Comparison of ENCODE assay signal across 1 cellular context in the genomic region with DNA sequence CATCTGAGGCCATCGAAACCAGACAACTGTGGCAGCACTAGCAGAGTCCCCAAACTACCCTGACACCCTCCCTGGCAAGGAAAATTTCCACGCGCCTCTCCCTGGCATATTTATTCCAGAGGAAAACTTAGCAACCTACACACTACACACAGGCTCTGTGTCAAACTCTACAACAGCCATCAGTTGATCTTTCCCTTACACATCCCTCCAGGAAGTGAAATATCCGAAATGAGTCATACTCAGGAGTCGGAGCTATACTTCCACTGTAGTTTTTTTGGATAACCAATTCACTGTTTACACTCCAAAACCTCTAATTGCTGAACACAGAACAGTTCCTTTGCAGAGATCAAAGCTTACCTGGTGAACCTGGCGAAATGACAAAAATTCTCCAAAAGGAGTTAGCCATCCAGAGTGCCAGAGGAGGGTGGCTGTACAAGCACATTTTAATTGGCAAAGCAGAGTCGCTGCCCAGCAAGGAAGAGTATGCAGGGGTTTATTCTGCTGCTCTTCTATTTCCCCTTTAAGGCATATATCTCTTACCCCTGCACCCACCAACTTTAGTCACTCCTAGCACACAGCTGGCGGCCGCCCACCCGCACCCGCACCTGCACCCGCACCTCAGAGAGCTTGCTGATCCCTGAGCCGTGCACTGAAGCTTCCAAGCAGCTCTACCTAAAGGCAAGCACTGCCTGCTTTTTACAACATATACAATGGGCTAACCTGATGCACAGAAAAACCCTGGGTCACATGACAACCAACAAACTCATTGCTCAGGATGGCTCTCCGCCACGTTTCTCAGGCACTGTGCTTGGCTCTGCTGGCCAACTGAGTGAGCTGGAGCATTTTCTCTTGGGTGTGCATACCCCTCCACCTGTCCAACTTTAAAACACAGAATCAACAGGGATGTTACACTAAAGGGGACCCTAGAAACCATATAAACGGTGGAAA.
TF ChIP-seq lines count a peak whose summit lies in the region.

No MANE protein-coding gene starts in this region.

TF ChIP-seq in HepG2, 621 proteins besides CTCF, POLR2A, EP300 and RAD21 (continued from another document and continues in another):
- TF ChIP-seq, protein P1, sequence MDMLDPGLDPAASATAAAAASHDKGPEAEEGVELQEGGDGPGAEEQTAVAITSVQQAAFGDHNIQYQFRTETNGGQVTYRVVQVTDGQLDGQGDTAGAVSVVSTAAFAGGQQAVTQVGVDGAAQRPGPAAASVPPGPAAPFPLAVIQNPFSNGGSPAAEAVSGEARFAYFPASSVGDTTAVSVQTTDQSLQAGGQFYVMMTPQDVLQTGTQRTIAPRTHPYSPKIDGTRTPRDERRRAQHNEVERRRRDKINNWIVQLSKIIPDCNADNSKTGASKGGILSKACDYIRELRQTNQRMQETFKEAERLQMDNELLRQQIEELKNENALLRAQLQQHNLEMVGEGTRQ (IDR thresholded peaks at IDR 0.05; ENCODE audit: low read depth, low read length) = no peak
- TF ChIP-seq, protein P1 (CRISPR knock-in tag; IDR thresholded peaks at IDR 0.05; ENCODE audit: borderline replicate concordance) = no peak
- TF ChIP-seq RBM39 (IDR thresholded peaks at IDR 0.05; ENCODE audit: low read depth, low read length, poor library complexity, severe bottlenecking) (no peak), ZNF207 (IDR thresholded peaks at IDR 0.05; ENCODE audit: borderline replicate concordance) (no peak), PAF1 (CRISPR knock-in tag; IDR thresholded peaks at IDR 0.05) (no peak), ZNF367 (CRISPR knock-in tag; IDR thresholded peaks at IDR 0.05; ENCODE audit: borderline replicate concordance) (no peak), ATF7 (IDR thresholded peaks at IDR 0.05) (no peak), ATF7 (CRISPR knock-in tag; IDR thresholded peaks at IDR 0.05) (no peak), ZNF775 (CRISPR knock-in tag; IDR thresholded peaks at IDR 0.05; ENCODE audit: borderline replicate concordance) (no peak), NFRKB (IDR thresholded peaks at IDR 0.05) (no peak), ZNF101 (CRISPR knock-in tag; IDR thresholded peaks at IDR 0.05; ENCODE audit: borderline replicate concordance, low read depth) (no peak), FOXC1 (CRISPR knock-in tag; IDR thresholded peaks at IDR 0.05; ENCODE audit: borderline replicate concordance) (no peak), ZZZ3 (CRISPR knock-in tag; IDR thresholded peaks at IDR 0.05; ENCODE audit: borderline replicate concordance) (no peak), TMF1 (CRISPR knock-in tag; IDR thresholded peaks at IDR 0.05; ENCODE audit: low read depth) (no peak), CREB1 (IDR thresholded peaks at IDR 0.05) (no peak), CREB1 (CRISPR knock-in tag; IDR thresholded peaks at IDR 0.05) (peak; percentile 71), U2AF2 (IDR thresholded peaks at IDR 0.05; ENCODE audit: low read depth, low read length) (no peak), TRIM24 (CRISPR knock-in tag; IDR thresholded peaks at IDR 0.05) (no peak), ZNF232 (CRISPR knock-in tag; IDR thresholded peaks at IDR 0.05; ENCODE audit: borderline replicate concordance) (no peak), U2AF1 (optimal IDR thresholded peaks at IDR 0.05; ENCODE audit: low read depth, low read length) (no peak), ZNF747 (CRISPR knock-in tag; IDR thresholded peaks at IDR 0.05; ENCODE audit: borderline replicate concordance) (no peak), HNF4A (CRISPR knock-in tag; IDR thresholded peaks at IDR 0.05) (peak; percentile 25; the same call in 1 of the 2 replicates), ZSCAN21 (CRISPR knock-in tag; IDR thresholded peaks at IDR 0.05; ENCODE audit: borderline replicate concordance) (peak; percentile 42; the same call in 1 of the 2 replicates), SMAD9 (CRISPR knock-in tag; IDR thresholded peaks at IDR 0.05) (no peak), RAD51 (IDR thresholded peaks at IDR 0.05; ENCODE audit: borderline replicate concordance) (no peak), MBD4 (IDR thresholded peaks at IDR 0.05; ENCODE audit: borderline replicate concordance, low read length) (no peak), TEAD2 (CRISPR knock-in tag; IDR thresholded peaks at IDR 0.05) (no peak), MLLT10 (CRISPR knock-in tag; IDR thresholded peaks at IDR 0.05) (no peak), ZBTB3 (CRISPR knock-in tag; IDR thresholded peaks at IDR 0.05; ENCODE audit: borderline replicate concordance, low read depth) (no peak), NFIB (CRISPR knock-in tag; IDR thresholded peaks at IDR 0.05; ENCODE audit: borderline replicate concordance) (no peak), ZNF44 (CRISPR knock-in tag; IDR thresholded peaks at IDR 0.05) (no peak), AKAP8 (CRISPR knock-in tag; IDR thresholded peaks at IDR 0.05) (no peak), ZNF572 (CRISPR knock-in tag; IDR thresholded peaks at IDR 0.05) (no peak), SMC3 (IDR thresholded peaks at IDR 0.05; ENCODE audit: low read length) (no peak)
- TF ChIP-seq, protein P2, sequence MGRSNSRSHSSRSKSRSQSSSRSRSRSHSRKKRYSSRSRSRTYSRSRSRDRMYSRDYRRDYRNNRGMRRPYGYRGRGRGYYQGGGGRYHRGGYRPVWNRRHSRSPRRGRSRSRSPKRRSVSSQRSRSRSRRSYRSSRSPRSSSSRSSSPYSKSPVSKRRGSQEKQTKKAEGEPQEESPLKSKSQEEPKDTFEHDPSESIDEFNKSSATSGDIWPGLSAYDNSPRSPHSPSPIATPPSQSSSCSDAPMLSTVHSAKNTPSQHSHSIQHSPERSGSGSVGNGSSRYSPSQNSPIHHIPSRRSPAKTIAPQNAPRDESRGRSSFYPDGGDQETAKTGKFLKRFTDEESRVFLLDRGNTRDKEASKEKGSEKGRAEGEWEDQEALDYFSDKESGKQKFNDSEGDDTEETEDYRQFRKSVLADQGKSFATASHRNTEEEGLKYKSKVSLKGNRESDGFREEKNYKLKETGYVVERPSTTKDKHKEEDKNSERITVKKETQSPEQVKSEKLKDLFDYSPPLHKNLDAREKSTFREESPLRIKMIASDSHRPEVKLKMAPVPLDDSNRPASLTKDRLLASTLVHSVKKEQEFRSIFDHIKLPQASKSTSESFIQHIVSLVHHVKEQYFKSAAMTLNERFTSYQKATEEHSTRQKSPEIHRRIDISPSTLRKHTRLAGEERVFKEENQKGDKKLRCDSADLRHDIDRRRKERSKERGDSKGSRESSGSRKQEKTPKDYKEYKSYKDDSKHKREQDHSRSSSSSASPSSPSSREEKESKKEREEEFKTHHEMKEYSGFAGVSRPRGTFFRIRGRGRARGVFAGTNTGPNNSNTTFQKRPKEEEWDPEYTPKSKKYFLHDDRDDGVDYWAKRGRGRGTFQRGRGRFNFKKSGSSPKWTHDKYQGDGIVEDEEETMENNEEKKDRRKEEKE (IDR thresholded peaks at IDR 0.05) = no peak
- TF ChIP-seq, protein P3, sequence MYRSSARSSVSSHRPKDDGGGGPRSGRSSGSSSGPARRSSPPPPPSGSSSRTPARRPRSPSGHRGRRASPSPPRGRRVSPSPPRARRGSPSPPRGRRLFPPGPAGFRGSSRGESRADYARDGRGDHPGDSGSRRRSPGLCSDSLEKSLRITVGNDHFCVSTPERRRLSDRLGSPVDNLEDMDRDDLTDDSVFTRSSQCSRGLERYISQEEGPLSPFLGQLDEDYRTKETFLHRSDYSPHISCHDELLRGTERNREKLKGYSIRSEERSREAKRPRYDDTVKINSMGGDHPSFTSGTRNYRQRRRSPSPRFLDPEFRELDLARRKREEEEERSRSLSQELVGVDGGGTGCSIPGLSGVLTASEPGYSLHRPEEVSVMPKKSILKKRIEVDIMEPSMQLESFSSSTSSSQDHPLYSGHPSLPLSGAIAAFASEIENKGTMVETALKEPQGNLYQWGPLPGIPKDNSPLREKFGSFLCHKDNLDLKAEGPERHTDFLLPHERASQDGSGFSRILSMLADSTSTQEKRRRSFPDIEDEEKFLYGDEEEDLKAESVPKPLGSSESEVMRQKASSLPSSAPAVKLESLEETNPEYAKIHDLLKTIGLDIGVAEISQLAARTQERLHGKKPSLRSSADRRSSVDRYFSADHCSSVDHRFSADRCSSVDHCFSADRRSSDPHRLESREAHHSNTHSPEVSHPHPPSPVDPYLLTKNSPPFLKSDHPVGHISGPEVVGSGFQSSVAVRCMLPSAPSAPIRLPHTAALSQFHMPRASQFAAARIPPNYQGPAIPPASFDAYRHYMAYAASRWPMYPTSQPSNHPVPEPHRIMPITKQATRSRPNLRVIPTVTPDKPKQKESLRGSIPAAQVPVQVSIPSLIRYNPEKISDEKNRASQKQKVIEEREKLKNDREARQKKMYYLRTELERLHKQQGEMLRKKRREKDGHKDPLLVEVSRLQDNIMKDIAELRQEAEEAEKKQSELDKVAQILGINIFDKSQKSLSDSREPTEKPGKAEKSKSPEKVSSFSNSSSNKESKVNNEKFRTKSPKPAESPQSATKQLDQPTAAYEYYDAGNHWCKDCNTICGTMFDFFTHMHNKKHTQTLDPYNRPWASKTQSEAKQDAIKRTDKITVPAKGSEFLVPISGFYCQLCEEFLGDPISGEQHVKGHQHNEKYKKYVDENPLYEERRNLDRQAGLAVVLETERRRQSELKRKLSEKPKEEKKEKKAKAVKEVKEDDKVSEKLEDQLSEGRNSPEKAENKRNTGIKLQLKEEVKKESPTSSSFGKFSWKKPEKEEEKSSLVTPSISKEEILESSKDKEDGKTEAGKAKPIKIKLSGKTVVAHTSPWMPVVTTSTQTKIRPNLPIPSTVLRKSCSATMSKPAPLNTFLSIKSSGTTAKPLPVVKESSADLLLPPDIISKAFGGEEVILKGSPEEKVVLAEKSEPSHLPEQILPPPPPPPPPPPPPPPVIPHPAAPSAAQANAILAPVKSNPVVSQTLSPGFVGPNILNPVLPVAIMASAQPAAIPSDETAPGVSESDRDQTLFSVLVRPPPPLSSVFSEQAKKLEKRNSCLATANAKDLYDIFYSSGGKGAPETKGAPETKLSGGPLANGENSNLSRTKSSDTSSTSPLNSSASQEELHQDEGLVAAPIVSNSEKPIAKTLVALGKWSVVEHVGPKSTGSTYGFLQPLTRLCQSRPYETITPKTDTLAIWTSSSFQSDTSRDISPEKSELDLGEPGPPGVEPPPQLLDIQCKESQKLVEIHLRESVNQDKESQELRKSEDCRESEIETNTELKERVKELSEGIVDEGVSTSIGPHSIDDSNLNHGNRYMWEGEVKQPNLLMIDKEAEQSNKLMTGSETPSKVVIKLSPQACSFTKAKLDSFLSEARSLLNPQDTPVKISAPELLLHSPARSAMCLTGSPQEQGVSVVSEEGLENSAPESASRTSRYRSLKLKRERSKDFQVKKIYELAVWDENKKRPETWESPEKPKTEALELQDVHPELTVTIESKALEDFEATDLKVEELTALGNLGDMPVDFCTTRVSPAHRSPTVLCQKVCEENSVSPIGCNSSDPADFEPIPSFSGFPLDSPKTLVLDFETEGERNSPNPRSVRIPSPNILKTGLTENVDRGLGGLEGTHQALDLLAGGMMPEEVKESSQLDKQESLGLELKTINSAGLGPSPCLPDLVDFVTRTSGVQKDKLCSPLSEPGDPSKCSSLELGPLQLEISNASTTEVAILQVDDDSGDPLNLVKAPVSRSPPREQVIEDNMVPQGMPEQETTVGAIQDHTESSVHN (CRISPR knock-in tag; IDR thresholded peaks at IDR 0.05) = no peak
- TF ChIP-seq, protein P4, sequence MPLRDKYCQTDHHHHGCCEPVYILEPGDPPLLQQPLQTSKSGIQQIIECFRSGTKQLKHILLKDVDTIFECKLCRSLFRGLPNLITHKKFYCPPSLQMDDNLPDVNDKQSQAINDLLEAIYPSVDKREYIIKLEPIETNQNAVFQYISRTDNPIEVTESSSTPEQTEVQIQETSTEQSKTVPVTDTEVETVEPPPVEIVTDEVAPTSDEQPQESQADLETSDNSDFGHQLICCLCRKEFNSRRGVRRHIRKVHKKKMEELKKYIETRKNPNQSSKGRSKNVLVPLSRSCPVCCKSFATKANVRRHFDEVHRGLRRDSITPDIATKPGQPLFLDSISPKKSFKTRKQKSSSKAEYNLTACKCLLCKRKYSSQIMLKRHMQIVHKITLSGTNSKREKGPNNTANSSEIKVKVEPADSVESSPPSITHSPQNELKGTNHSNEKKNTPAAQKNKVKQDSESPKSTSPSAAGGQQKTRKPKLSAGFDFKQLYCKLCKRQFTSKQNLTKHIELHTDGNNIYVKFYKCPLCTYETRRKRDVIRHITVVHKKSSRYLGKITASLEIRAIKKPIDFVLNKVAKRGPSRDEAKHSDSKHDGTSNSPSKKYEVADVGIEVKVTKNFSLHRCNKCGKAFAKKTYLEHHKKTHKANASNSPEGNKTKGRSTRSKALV (CRISPR knock-in tag; IDR thresholded peaks at IDR 0.05) = no peak
- TF ChIP-seq, protein P5, sequence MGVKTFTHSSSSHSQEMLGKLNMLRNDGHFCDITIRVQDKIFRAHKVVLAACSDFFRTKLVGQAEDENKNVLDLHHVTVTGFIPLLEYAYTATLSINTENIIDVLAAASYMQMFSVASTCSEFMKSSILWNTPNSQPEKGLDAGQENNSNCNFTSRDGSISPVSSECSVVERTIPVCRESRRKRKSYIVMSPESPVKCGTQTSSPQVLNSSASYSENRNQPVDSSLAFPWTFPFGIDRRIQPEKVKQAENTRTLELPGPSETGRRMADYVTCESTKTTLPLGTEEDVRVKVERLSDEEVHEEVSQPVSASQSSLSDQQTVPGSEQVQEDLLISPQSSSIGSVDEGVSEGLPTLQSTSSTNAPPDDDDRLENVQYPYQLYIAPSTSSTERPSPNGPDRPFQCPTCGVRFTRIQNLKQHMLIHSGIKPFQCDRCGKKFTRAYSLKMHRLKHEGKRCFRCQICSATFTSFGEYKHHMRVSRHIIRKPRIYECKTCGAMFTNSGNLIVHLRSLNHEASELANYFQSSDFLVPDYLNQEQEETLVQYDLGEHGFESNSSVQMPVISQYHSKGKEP (CRISPR knock-in tag; IDR thresholded peaks at IDR 0.05) = no peak
- TF ChIP-seq, protein P6, sequence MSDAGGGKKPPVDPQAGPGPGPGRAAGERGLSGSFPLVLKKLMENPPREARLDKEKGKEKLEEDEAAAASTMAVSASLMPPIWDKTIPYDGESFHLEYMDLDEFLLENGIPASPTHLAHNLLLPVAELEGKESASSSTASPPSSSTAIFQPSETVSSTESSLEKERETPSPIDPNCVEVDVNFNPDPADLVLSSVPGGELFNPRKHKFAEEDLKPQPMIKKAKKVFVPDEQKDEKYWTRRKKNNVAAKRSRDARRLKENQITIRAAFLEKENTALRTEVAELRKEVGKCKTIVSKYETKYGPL (CRISPR knock-in tag; IDR thresholded peaks at IDR 0.05) = no peak
